Comparison of ENCODE assay signal across 1 cellular context in genomic region chr7:103932389-103932788, GRCh38.
TF ChIP-seq lines count a peak whose summit lies in the region.

No MANE protein-coding gene starts in this region.

TF ChIP-seq in WTC11, 78 proteins besides CTCF, POLR2A, EP300 and RAD21 (continued from another document):
- no peak for TF ChIP-seq AFF4 (CRISPR knock-in tag; IDR thresholded peaks at IDR 0.05; ENCODE audit: borderline replicate concordance)
